26 cellular contexts compared by ENCODE assay signal in genomic region chr11:17606206-17607082, GRCh38. TPM values are rescaled to one million over a fixed set of nuclear protein-coding genes. Genes with fewer than 3 reads are reported as not detected.
"Had no signal": no experiment of that assay in that cellular context is flagged by ENCODE, and none has a peak within 500 bp of the region (broad histone marks: within the 10 kb centered on the region; RNA-seq: fewer than 3 reads in every experiment).

No MANE protein-coding gene starts in this region.

- H3K27me3 Mint-ChIP-seq: activated naive CD8-positive, alpha-beta T cell treated with anti-CD3 and anti-CD28 coated beads for 36 hours; memory B cell had no signal

- H3K4me3 ChIP-seq: colonic mucosa, left lung, neural progenitor cell, ovary, smooth muscle cell, thoracic aorta, upper lobe of left lung had no signal

- H3K36me3 Mint-ChIP-seq: activated naive CD8-positive, alpha-beta T cell treated with anti-CD3 and anti-CD28 coated beads for 36 hours; brain; memory B cell; naive B cell; neural progenitor cell; stimulated activated memory B cell treated with anti-CD40 and anti-IgM and Interleukin-4, amounts not matched to agents 10 μg/mL and 1 μg/mL and 100 μg/mL, for 72 hours had no signal

- H3K4me3 Mint-ChIP-seq: activated CD4-positive, alpha-beta T cell treated with anti-CD3 and anti-CD28 coated beads for 36 hours; activated CD8-positive, alpha-beta T cell treated with anti-CD3 and anti-CD28 coated beads, Interleukin-2, amount 10 ng/mL, durations not matched to agents 7 days and 5 days; activated naive CD8-positive, alpha-beta T cell treated with anti-CD3 and anti-CD28 coated beads for 36 hours; brain; memory B cell; naive B cell; neural progenitor cell; stimulated activated memory B cell treated with anti-CD40 and anti-IgM and Interleukin-4, amounts not matched to agents 10 μg/mL and 1 μg/mL and 100 μg/mL, for 72 hours had no signal

- H3K27ac Mint-ChIP-seq: activated CD4-positive, alpha-beta T cell treated with anti-CD3 and anti-CD28 coated beads for 36 hours; activated CD8-positive, alpha-beta T cell treated with anti-CD3 and anti-CD28 coated beads, Interleukin-2, amount 10 ng/mL, durations not matched to agents 7 days and 5 days; activated naive CD8-positive, alpha-beta T cell treated with anti-CD3 and anti-CD28 coated beads for 36 hours; memory B cell; naive B cell; neural progenitor cell; stimulated activated memory B cell treated with anti-CD40 and anti-IgM and Interleukin-4, amounts not matched to agents 10 μg/mL and 1 μg/mL and 100 μg/mL, for 72 hours had no signal

- H3K27ac ChIP-seq: colonic mucosa, left lung, neural progenitor cell, ovary, thoracic aorta, upper lobe of left lung had no signal

- H3K9ac ChIP-seq: neural progenitor cell had no signal

- H3K27me3 ChIP-seq: colonic mucosa, left lung, neural progenitor cell, ovary, upper lobe of left lung had no signal

- H3K4me2 ChIP-seq: neural progenitor cell, smooth muscle cell had no signal

- H3K9me3 Mint-ChIP-seq: activated naive CD8-positive, alpha-beta T cell treated with anti-CD3 and anti-CD28 coated beads for 36 hours; memory B cell; neural progenitor cell; stimulated activated memory B cell treated with anti-CD40 and anti-IgM and Interleukin-4, amounts not matched to agents 10 μg/mL and 1 μg/mL and 100 μg/mL, for 72 hours had no signal

- H2AFZ ChIP-seq: neural progenitor cell had no signal

- DNase-seq: activated CD4-positive, alpha-beta T cell treated with anti-CD3 and anti-CD28 coated beads for 36 hours; activated CD8-positive, alpha-beta memory T cell treated with anti-CD3 and anti-CD28 coated beads, Interleukin-2, amount 50 U/mL, for 48 hours; activated naive CD8-positive, alpha-beta T cell treated with anti-CD3 and anti-CD28 coated beads for 36 hours; activated T-cell treated with anti-CD3 and anti-CD28 coated beads, Interleukin-2, amount 50 U/mL, for 48 hours; central memory CD4-positive, alpha-beta T cell; foreskin melanocyte; glutamatergic neuron; naive B cell; ovary; stimulated activated CD4-positive, alpha-beta T cell treated with anti-CD3 and anti-CD28 coated beads, Interleukin-4, amount 100 ng/mL, for 1 hour had no signal

- H3K4me1 Mint-ChIP-seq: activated CD4-positive, alpha-beta T cell treated with anti-CD3 and anti-CD28 coated beads for 36 hours; memory B cell; neural progenitor cell; stimulated activated memory B cell treated with anti-CD40 and anti-IgM and Interleukin-4, amounts not matched to agents 10 μg/mL and 1 μg/mL and 100 μg/mL, for 72 hours had no signal

- H3K4me1 ChIP-seq: colonic mucosa, left lung, upper lobe of left lung had no signal

- ATAC-seq: activated CD4-positive, alpha-beta T cell treated with anti-CD3 and anti-CD28 coated beads for 36 hours; activated CD8-positive, alpha-beta T cell treated with anti-CD3 and anti-CD28 coated beads, Interleukin-2, amount 10 ng/mL, durations not matched to agents 7 days and 5 days; left lung; sciatic nerve; stimulated activated memory B cell treated with anti-CD40 and anti-IgM and Interleukin-4, amounts not matched to agents 10 μg/mL and 1 μg/mL and 100 μg/mL, for 72 hours had no signal

- H3K36me3 ChIP-seq: colonic mucosa, left lung, neural progenitor cell, ovary, thoracic aorta, upper lobe of left lung had no signal

- H3K9me3 ChIP-seq: colonic mucosa, left lung, ovary, thoracic aorta, upper lobe of left lung had no signal

RNA-seq across cellular contexts. Expression of gene OTOG, which starts 59.4 kb away (rescaled TPM):
- total RNA-seq: activated CD4-positive, alpha-beta T cell treated with anti-CD3 and anti-CD28 coated beads for 36 hours; activated CD8-positive, alpha-beta T cell treated with anti-CD3 and anti-CD28 coated beads, Interleukin-2, amount 10 ng/mL, durations not matched to agents 7 days and 5 days; activated naive CD8-positive, alpha-beta T cell treated with anti-CD3 and anti-CD28 coated beads for 36 hours; colonic mucosa; epithelial cell of proximal tubule; kidney epithelial cell; left lung; mononuclear cell; ovary; pulmonary artery endothelial cell; sciatic nerve; smooth muscle cell; T-helper 2 cell treated with Interferon-gamma antibody and Interleukin-4, amounts not matched to agents 100 ng/mL and 5 ng/mL, for 36 hours; thoracic aorta; upper lobe of left lung had no signal
- polyA plus RNA-seq: ovary, smooth muscle cell had no signal
